1 cellular context compared by ENCODE assay signal in the genomic region with DNA sequence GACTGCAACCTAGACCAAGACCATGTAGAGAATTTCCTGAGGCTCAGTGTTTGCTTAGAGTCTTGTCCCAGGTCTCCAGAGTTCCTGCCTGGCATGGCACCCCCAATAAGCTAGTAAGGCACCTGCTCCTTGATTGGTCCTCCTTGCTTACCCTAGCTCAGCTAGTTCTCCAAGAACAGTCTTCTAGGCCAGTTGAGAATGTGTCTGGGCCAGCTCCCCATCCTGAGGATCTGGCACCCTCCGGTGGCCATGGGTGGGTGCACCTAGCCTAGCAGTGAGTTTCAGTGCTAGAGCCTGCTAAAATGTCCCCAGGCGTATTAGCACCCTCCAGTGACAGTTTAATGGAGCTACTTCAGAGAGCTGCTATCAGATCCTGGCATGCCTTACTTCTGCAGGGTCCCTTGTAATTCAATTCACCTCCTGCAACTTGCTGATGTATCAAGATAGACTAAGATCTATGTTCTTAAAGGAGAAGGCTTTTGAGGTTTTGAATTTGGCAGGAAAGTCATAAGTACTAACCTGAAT.
TF ChIP-seq lines count a peak whose summit lies in the region.

No MANE protein-coding gene starts in this region.

TF ChIP-seq in K562, 482 proteins besides CTCF, POLR2A, EP300 and RAD21 (continued from another document and continues in another):
- TF ChIP-seq, protein P1, sequence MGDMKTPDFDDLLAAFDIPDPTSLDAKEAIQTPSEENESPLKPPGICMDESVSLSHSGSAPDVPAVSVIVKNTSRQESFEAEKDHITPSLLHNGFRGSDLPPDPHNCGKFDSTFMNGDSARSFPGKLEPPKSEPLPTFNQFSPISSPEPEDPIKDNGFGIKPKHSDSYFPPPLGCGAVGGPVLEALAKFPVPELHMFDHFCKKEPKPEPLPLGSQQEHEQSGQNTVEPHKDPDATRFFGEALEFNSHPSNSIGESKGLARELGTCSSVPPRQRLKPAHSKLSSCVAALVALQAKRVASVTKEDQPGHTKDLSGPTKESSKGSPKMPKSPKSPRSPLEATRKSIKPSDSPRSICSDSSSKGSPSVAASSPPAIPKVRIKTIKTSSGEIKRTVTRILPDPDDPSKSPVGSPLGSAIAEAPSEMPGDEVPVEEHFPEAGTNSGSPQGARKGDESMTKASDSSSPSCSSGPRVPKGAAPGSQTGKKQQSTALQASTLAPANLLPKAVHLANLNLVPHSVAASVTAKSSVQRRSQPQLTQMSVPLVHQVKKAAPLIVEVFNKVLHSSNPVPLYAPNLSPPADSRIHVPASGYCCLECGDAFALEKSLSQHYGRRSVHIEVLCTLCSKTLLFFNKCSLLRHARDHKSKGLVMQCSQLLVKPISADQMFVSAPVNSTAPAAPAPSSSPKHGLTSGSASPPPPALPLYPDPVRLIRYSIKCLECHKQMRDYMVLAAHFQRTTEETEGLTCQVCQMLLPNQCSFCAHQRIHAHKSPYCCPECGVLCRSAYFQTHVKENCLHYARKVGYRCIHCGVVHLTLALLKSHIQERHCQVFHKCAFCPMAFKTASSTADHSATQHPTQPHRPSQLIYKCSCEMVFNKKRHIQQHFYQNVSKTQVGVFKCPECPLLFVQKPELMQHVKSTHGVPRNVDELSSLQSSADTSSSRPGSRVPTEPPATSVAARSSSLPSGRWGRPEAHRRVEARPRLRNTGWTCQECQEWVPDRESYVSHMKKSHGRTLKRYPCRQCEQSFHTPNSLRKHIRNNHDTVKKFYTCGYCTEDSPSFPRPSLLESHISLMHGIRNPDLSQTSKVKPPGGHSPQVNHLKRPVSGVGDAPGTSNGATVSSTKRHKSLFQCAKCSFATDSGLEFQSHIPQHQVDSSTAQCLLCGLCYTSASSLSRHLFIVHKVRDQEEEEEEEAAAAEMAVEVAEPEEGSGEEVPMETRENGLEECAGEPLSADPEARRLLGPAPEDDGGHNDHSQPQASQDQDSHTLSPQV (IDR thresholded peaks at IDR 0.05), result peak; percentile 56; the same call in 1 of the 2 replicates
- TF ChIP-seq, protein P2, sequence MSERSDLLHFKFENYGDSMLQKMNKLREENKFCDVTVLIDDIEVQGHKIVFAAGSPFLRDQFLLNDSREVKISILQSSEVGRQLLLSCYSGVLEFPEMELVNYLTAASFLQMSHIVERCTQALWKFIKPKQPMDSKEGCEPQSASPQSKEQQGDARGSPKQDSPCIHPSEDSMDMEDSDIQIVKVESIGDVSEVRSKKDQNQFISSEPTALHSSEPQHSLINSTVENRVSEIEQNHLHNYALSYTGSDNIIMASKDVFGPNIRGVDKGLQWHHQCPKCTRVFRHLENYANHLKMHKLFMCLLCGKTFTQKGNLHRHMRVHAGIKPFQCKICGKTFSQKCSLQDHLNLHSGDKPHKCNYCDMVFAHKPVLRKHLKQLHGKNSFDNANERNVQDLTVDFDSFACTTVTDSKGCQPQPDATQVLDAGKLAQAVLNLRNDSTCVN (CRISPR knock-in tag; IDR thresholded peaks at IDR 0.05), result no peak
- TF ChIP-seq HSF4 (CRISPR knock-in tag; IDR thresholded peaks at IDR 0.05; ENCODE audit: borderline replicate concordance), result no peak
- TF ChIP-seq, protein P3, sequence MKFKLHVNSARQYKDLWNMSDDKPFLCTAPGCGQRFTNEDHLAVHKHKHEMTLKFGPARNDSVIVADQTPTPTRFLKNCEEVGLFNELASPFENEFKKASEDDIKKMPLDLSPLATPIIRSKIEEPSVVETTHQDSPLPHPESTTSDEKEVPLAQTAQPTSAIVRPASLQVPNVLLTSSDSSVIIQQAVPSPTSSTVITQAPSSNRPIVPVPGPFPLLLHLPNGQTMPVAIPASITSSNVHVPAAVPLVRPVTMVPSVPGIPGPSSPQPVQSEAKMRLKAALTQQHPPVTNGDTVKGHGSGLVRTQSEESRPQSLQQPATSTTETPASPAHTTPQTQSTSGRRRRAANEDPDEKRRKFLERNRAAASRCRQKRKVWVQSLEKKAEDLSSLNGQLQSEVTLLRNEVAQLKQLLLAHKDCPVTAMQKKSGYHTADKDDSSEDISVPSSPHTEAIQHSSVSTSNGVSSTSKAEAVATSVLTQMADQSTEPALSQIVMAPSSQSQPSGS (CRISPR knock-in tag; IDR thresholded peaks at IDR 0.05), result no peak
- TF ChIP-seq, protein P4, sequence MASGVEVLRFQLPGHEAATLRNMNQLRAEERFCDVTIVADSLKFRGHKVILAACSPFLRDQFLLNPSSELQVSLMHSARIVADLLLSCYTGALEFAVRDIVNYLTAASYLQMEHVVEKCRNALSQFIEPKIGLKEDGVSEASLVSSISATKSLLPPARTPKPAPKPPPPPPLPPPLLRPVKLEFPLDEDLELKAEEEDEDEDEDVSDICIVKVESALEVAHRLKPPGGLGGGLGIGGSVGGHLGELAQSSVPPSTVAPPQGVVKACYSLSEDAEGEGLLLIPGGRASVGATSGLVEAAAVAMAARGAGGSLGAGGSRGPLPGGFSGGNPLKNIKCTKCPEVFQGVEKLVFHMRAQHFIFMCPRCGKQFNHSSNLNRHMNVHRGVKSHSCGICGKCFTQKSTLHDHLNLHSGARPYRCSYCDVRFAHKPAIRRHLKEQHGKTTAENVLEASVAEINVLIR (CRISPR knock-in tag; IDR thresholded peaks at IDR 0.05), result no peak
- TF ChIP-seq, protein P5, sequence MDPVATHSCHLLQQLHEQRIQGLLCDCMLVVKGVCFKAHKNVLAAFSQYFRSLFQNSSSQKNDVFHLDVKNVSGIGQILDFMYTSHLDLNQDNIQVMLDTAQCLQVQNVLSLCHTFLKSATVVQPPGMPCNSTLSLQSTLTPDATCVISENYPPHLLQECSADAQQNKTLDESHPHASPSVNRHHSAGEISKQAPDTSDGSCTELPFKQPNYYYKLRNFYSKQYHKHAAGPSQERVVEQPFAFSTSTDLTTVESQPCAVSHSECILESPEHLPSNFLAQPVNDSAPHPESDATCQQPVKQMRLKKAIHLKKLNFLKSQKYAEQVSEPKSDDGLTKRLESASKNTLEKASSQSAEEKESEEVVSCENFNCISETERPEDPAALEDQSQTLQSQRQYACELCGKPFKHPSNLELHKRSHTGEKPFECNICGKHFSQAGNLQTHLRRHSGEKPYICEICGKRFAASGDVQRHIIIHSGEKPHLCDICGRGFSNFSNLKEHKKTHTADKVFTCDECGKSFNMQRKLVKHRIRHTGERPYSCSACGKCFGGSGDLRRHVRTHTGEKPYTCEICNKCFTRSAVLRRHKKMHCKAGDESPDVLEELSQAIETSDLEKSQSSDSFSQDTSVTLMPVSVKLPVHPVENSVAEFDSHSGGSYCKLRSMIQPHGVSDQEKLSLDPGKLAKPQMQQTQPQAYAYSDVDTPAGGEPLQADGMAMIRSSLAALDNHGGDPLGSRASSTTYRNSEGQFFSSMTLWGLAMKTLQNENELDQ (CRISPR knock-in tag; IDR thresholded peaks at IDR 0.05; ENCODE audit: borderline replicate concordance), result no peak
- TF ChIP-seq ZKSCAN1 (IDR thresholded peaks at IDR 0.05; ENCODE audit: low read depth, low read length), result peak; percentile 35; the same call in 1 of the 2 replicates
- no peak for TF ChIP-seq SAFB (IDR thresholded peaks at IDR 0.05; ENCODE audit: borderline replicate concordance, low read depth, low read length)
- peak; percentile 78; the same call in 1 of the 2 replicates for TF ChIP-seq XRCC5 (IDR thresholded peaks at IDR 0.05; ENCODE audit: low read depth, low read length)
- TF ChIP-seq, protein P6, sequence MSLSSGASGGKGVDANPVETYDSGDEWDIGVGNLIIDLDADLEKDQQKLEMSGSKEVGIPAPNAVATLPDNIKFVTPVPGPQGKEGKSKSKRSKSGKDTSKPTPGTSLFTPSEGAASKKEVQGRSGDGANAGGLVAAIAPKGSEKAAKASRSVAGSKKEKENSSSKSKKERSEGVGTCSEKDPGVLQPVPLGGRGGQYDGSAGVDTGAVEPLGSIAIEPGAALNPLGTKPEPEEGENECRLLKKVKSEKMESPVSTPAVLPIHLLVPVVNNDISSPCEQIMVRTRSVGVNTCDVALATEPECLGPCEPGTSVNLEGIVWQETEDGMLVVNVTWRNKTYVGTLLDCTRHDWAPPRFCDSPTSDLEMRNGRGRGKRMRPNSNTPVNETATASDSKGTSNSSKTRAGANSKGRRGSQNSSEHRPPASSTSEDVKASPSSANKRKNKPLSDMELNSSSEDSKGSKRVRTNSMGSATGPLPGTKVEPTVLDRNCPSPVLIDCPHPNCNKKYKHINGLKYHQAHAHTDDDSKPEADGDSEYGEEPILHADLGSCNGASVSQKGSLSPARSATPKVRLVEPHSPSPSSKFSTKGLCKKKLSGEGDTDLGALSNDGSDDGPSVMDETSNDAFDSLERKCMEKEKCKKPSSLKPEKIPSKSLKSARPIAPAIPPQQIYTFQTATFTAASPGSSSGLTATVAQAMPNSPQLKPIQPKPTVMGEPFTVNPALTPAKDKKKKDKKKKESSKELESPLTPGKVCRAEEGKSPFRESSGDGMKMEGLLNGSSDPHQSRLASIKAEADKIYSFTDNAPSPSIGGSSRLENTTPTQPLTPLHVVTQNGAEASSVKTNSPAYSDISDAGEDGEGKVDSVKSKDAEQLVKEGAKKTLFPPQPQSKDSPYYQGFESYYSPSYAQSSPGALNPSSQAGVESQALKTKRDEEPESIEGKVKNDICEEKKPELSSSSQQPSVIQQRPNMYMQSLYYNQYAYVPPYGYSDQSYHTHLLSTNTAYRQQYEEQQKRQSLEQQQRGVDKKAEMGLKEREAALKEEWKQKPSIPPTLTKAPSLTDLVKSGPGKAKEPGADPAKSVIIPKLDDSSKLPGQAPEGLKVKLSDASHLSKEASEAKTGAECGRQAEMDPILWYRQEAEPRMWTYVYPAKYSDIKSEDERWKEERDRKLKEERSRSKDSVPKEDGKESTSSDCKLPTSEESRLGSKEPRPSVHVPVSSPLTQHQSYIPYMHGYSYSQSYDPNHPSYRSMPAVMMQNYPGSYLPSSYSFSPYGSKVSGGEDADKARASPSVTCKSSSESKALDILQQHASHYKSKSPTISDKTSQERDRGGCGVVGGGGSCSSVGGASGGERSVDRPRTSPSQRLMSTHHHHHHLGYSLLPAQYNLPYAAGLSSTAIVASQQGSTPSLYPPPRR (CRISPR knock-in tag; IDR thresholded peaks at IDR 0.05; ENCODE audit: borderline replicate concordance), result no peak
- TF ChIP-seq, protein P7, sequence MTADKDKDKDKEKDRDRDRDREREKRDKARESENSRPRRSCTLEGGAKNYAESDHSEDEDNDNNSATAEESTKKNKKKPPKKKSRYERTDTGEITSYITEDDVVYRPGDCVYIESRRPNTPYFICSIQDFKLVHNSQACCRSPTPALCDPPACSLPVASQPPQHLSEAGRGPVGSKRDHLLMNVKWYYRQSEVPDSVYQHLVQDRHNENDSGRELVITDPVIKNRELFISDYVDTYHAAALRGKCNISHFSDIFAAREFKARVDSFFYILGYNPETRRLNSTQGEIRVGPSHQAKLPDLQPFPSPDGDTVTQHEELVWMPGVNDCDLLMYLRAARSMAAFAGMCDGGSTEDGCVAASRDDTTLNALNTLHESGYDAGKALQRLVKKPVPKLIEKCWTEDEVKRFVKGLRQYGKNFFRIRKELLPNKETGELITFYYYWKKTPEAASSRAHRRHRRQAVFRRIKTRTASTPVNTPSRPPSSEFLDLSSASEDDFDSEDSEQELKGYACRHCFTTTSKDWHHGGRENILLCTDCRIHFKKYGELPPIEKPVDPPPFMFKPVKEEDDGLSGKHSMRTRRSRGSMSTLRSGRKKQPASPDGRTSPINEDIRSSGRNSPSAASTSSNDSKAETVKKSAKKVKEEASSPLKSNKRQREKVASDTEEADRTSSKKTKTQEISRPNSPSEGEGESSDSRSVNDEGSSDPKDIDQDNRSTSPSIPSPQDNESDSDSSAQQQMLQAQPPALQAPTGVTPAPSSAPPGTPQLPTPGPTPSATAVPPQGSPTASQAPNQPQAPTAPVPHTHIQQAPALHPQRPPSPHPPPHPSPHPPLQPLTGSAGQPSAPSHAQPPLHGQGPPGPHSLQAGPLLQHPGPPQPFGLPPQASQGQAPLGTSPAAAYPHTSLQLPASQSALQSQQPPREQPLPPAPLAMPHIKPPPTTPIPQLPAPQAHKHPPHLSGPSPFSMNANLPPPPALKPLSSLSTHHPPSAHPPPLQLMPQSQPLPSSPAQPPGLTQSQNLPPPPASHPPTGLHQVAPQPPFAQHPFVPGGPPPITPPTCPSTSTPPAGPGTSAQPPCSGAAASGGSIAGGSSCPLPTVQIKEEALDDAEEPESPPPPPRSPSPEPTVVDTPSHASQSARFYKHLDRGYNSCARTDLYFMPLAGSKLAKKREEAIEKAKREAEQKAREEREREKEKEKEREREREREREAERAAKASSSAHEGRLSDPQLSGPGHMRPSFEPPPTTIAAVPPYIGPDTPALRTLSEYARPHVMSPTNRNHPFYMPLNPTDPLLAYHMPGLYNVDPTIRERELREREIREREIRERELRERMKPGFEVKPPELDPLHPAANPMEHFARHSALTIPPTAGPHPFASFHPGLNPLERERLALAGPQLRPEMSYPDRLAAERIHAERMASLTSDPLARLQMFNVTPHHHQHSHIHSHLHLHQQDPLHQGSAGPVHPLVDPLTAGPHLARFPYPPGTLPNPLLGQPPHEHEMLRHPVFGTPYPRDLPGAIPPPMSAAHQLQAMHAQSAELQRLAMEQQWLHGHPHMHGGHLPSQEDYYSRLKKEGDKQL (CRISPR knock-in tag; IDR thresholded peaks at IDR 0.05; ENCODE audit: borderline replicate concordance), result no peak
- no peak for TF ChIP-seq BDP1 (IDR thresholded peaks at IDR 0.05; ENCODE audit: insufficient read depth, insufficient read length)
- TF ChIP-seq, protein P8, sequence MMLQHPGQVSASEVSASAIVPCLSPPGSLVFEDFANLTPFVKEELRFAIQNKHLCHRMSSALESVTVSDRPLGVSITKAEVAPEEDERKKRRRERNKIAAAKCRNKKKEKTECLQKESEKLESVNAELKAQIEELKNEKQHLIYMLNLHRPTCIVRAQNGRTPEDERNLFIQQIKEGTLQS (IDR thresholded peaks at IDR 0.05), result no peak
- TF ChIP-seq, protein P8 (CRISPR knock-in tag; conservative IDR thresholded peaks at IDR 0.05), result 0 out of 2 replicates have a peak, but pooled peaks have one; percentile 36
- TF ChIP-seq ZNF584 (CRISPR knock-in tag; IDR thresholded peaks at IDR 0.05; ENCODE audit: low read depth), result no peak
- TF ChIP-seq, protein P9, sequence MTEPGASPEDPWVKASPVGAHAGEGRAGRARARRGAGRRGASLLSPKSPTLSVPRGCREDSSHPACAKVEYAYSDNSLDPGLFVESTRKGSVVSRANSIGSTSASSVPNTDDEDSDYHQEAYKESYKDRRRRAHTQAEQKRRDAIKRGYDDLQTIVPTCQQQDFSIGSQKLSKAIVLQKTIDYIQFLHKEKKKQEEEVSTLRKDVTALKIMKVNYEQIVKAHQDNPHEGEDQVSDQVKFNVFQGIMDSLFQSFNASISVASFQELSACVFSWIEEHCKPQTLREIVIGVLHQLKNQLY (CRISPR knock-in tag; conservative IDR thresholded peaks at IDR 0.05), result no peak
- TF ChIP-seq, protein P10, sequence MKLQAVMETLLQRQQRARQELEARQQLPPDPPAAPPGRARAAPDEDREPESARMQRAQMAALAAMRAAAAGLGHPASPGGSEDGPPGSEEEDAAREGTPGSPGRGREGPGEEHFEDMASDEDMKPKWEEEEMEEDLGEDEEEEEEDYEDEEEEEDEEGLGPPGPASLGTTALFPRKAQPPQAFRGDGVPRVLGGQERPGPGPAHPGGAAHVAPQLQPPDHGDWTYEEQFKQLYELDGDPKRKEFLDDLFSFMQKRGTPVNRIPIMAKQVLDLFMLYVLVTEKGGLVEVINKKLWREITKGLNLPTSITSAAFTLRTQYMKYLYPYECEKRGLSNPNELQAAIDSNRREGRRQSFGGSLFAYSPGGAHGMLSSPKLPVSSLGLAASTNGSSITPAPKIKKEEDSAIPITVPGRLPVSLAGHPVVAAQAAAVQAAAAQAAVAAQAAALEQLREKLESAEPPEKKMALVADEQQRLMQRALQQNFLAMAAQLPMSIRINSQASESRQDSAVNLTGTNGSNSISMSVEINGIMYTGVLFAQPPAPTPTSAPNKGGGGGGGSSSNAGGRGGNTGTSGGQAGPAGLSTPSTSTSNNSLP (IDR thresholded peaks at IDR 0.05; ENCODE audit: borderline replicate concordance, low read depth, low read length), result 0 out of 2 replicates have a peak, but pooled peaks have one; percentile 22
- no peak for TF ChIP-seq BRF1 (IDR thresholded peaks at IDR 0.05; ENCODE audit: borderline replicate concordance, extremely low read depth, insufficient read length)
- TF ChIP-seq CC2D1A (IDR thresholded peaks at IDR 0.05), result peak; percentile 86
